ENCODE assay signal across 8 cellular contexts in genomic region chr6:163782436-163783003, GRCh38.
A peak's percentile ranks its signal among the peaks of the same experiment; 100 is the strongest.
DNase-seq lines count a peak whose midpoint lies in the region; ATAC-seq and TF ChIP-seq lines count a peak whose summit lies in the region.

No MANE protein-coding gene starts in this region.

- no peaks in the 10 kb centered on the region for H3K27me3 ChIP-seq in mammary epithelial cell (ENCODE audit: insufficient read depth, low read length)
- no peaks in the 10 kb centered on the region for H3K27me3 ChIP-seq in colonic mucosa
- H3K27me3 ChIP-seq in A673 (replicated peaks; ENCODE audit: insufficient read depth, low read depth, low read length, poor library complexity): no peaks in the 10 kb centered on the region

- H3K4me1 ChIP-seq in mammary epithelial cell (ENCODE audit: insufficient read depth, low read length) (no peaks in the 10 kb centered on the region), colonic mucosa (no peaks in the 10 kb centered on the region), A673 (ENCODE audit: insufficient read depth, low read length, poor library complexity, severe bottlenecking) (no peaks in the 10 kb centered on the region)

- no peaks in the 10 kb centered on the region for H3K79me2 ChIP-seq in mammary epithelial cell (ENCODE audit: insufficient read depth, low read length)

- H3K36me3 Mint-ChIP-seq in MCF 10A (ENCODE audit: insufficient read depth, unreplicated experiment) (no peaks in the 10 kb centered on the region), activated B cell treated with CpG ODN at 0.5 μM for 24 hours (ENCODE audit: low read depth) (no peaks in the 10 kb centered on the region)

- no TSS peak for BruUV-seq in MCF 10A (replicated peaks; lab: Mats Ljungman, UMichigan)
- no TSS peak for BruUV-seq in mammary epithelial cell (replicated peaks; lab: Mats Ljungman, UMichigan)
- BruUV-seq in A673 (replicated peaks; lab: Mats Ljungman, UMichigan): no TSS peak

- H3K4me3 ChIP-seq in mammary epithelial cell (replicated peaks in 1 of 3; ENCODE audit: insufficient read depth in 1 of 3, low read depth in 2 of 3, low read length in 3 of 3) (no peak overlapping the region), colonic mucosa (no peak overlapping the region), coronary artery (no peak overlapping the region), A673 (ENCODE audit: low read depth, low read length, poor library complexity, severe bottlenecking) (no peak overlapping the region)

- 51% methylated on average over 7 of the region's 7 CpGs for WGBS in mammary epithelial cell (ENCODE audit: low coverage, missing lambda C conversion rate)

- TF ChIP-seq CTCF in MCF 10A (IDR thresholded peaks at IDR 0.05; ENCODE audit: unreplicated experiment) (no peak), mammary epithelial cell (conservative IDR thresholded peaks at IDR 0.05 in 1 of 2, IDR thresholded peaks at IDR 0.05 in 1 of 2; ENCODE audit: extremely low read depth in 1 of 2, insufficient read depth in 1 of 2, low read depth in 1 of 2, low read length in 2 of 2) (no peak), activated B cell treated with CpG ODN at 0.5 μM for 24 hours (IDR thresholded peaks at IDR 0.05) (no peak), colonic mucosa (IDR thresholded peaks at IDR 0.05) (no peak), coronary artery (IDR thresholded peaks at IDR 0.05) (no peak), A673 (conservative IDR thresholded peaks at IDR 0.05; ENCODE audit: low read depth, low read length) (no peak)

- no peak overlapping the region for H3K9ac ChIP-seq in mammary epithelial cell (ENCODE audit: insufficient read depth, low read length)
- no peak overlapping the region for H3K9ac ChIP-seq in colonic mucosa (ENCODE audit: low read depth in 2 of 2, low read length in 2 of 2)

- H3K4me1 Mint-ChIP-seq in MCF 10A (ENCODE audit: insufficient read depth, unreplicated experiment) (peaks cover 24% of the 10 kb centered on the region), activated B cell treated with CpG ODN at 0.5 μM for 24 hours (peaks cover 12% of the 10 kb centered on the region)

- dilution Hi-C loops in mammary epithelial cell (cut with HindIII; ENCODE audit: low sequenced_read_pairs): no loop called here

- no peak overlapping the region for H3K4me2 ChIP-seq in mammary epithelial cell (ENCODE audit: insufficient read depth, low read depth, low read length)

- H3K9me3 ChIP-seq in mammary epithelial cell (replicated peaks; ENCODE audit: insufficient read depth, low read length) (peaks cover 10% of the 10 kb centered on the region), colonic mucosa (no peaks in the 10 kb centered on the region), A673 (ENCODE audit: low read depth, low read length, poor library complexity, severe bottlenecking) (no peaks in the 10 kb centered on the region)

- in situ Hi-C loops in mammary epithelial cell (cut with MboI; ENCODE audit: low sequenced_read_pairs in 2 of 2): no loop called here

- POLR2A ChIA-PET in MCF 10A (lab: Yijun Ruan, JAX) (no interaction called here), activated B cell treated with CpG ODN at 0.5 μM for 24 hours (lab: Charles Lee) (interaction anchor here (0.6 kb wide), 1 partner anchor 110 kb away, joined by 4 read pairs; no protein-coding TSS in a partner anchor), A673 (lab: Charles Lee; ENCODE audit: low non-redundant PET) (no interaction called here)

- H3K27me3 Mint-ChIP-seq in MCF 10A (ENCODE audit: insufficient read depth, unreplicated experiment): no peaks in the 10 kb centered on the region
- H3K27me3 Mint-ChIP-seq in activated B cell treated with CpG ODN at 0.5 μM for 24 hours: no peaks in the 10 kb centered on the region

- CTCF ChIA-PET in MCF 10A (lab: Yijun Ruan, JAX): interaction anchor here (0.5 to 0.9 kb wide), 2 partner anchors 8 to 32 kb away, joined by 3 read pairs; no protein-coding TSS in a partner anchor
- CTCF ChIA-PET in mammary epithelial cell (lab: Charles Lee; ENCODE audit: low non-redundant PET): no interaction called here
- CTCF ChIA-PET in activated B cell treated with CpG ODN at 0.5 μM for 24 hours (lab: Charles Lee): no interaction called here
- CTCF ChIA-PET in A673 (lab: Charles Lee): no interaction called here

- DNase-seq in MCF 10A (ENCODE audit: unreplicated experiment) (peak; percentile 22), mammary epithelial cell (no peak), activated B cell treated with CpG ODN at 0.5 μM for 24 hours (no peak), colonic mucosa (no peak), coronary artery (ENCODE audit: low spot score) (no peak), A673 (ENCODE audit: low spot score) (no peak)
- no peak for DNase-seq in NK-92 treated with Interleukin-12 subunit alpha and Interleukin-12 subunit beta, amount 100 ng/mL, for 24 hours (lab: John Stamatoyannopoulos, UW)

- H3K9me3 Mint-ChIP-seq in MCF 10A (ENCODE audit: unreplicated experiment) (no peaks in the 10 kb centered on the region), activated B cell treated with CpG ODN at 0.5 μM for 24 hours (no peaks in the 10 kb centered on the region)

- H3K36me3 ChIP-seq in mammary epithelial cell (ENCODE audit: insufficient read depth, low read length): no peaks in the 10 kb centered on the region
- H3K36me3 ChIP-seq in colonic mucosa: no peaks in the 10 kb centered on the region
- no peaks in the 10 kb centered on the region for H3K36me3 ChIP-seq in A673 (ENCODE audit: insufficient read depth, low read length, poor library complexity, severe bottlenecking)

- intact Hi-C loops in MCF 10A (cut with micrococcal nuclease): no loop called here
- intact Hi-C loops in mammary epithelial cell (cut with micrococcal nuclease): no loop called here
- intact Hi-C loops in activated B cell treated with CpG ODN at 0.5 μM for 24 hours (cut with micrococcal nuclease): loop anchor here (10.0 kb wide), 1 partner anchor 208 kb away; no protein-coding TSS in a partner anchor
- intact Hi-C loops in colonic mucosa (cut with DNase I): no loop called here
- intact Hi-C loops in A673 (cut with micrococcal nuclease; ENCODE audit: unreplicated experiment): no loop called here

- H3K27ac ChIP-seq in mammary epithelial cell (ENCODE audit: insufficient read depth, low read depth, low read length): no peak overlapping the region
- H3K27ac ChIP-seq in colonic mucosa: no peak overlapping the region
- H3K27ac ChIP-seq in coronary artery: no peak overlapping the region
- no peak overlapping the region for H3K27ac ChIP-seq in A673 (ENCODE audit: low read depth, low read length, poor library complexity, severe bottlenecking)

- no peaks in the 10 kb centered on the region for H4K20me1 ChIP-seq in mammary epithelial cell (ENCODE audit: insufficient read depth, low read length)

- H2AFZ ChIP-seq in mammary epithelial cell (ENCODE audit: low read depth, low read length): no peak overlapping the region

- ATAC-seq in HG03108 (IDR thresholded peaks at IDR 0.05; ENCODE audit: unreplicated experiment): peak; percentile 88
- ATAC-seq in activated B cell treated with CpG ODN at 0.5 μM for 24 hours (ENCODE audit: low read depth): no peak

- H3K27ac Mint-ChIP-seq in MCF 10A (ENCODE audit: low read depth, unreplicated experiment) (peak overlapping the region; percentile 78), activated B cell treated with CpG ODN at 0.5 μM for 24 hours (no peak overlapping the region)

- H3K4me3 Mint-ChIP-seq in MCF 10A (ENCODE audit: unreplicated experiment): no peak overlapping the region
- peak overlapping the region; percentile 40 for H3K4me3 Mint-ChIP-seq in activated B cell treated with CpG ODN at 0.5 μM for 24 hours
